In genomic region chr11:44559207-44559943, GRCh38 we compare ENCODE assay signal across 8 cellular contexts. TPM values are rescaled to one million over a fixed set of nuclear protein-coding genes. Genes with fewer than 3 reads are reported as not detected.
DNase-seq lines count a peak whose midpoint lies in the region; ATAC-seq lines count a peak whose summit lies in the region.

No MANE protein-coding gene starts in this region.

- in situ Hi-C loops in KBM-7 (cut with MboI; ENCODE audit: low pct_unique_long_range_greater_than_20kb, low sequenced_read_pairs): no loop called here

- ATAC-seq in GM19463 (IDR thresholded peaks at IDR 0.05; ENCODE audit: unreplicated experiment) (peak; percentile 80), HG03439 (IDR thresholded peaks at IDR 0.05; ENCODE audit: unreplicated experiment) (peak; percentile 62)

- no peaks in the 10 kb centered on the region for H3K36me3 Mint-ChIP-seq in activated CD4-positive, alpha-beta memory T cell treated with anti-CD3 and anti-CD28 coated beads, Interleukin-2, amount 10 ng/mL, durations not matched to agents 7 days and 5 days (ENCODE audit: low read depth)

- POLR2A ChIA-PET in activated CD4-positive, alpha-beta memory T cell treated with anti-CD3 and anti-CD28 coated beads, Interleukin-2, amount 10 ng/mL, durations not matched to agents 7 days and 5 days (lab: Charles Lee): interaction anchor here (0.8 to 3.6 kb wide), 12 partner anchors 9 to 58 kb away, joined by 3 to 28 read pairs (median 3); no protein-coding TSS in a partner anchor

- DNase-seq in EH (ENCODE audit: low read depth) (peak; percentile 29), epidermal melanocyte (ENCODE audit: insufficient read length, low spot score) (no peak), NCI-H2227 (lab: John Stamatoyannopoulos, UW; ENCODE audit: unreplicated experiment) (no peak), activated gamma-delta T cell (lab: John Stamatoyannopoulos, UW) (no peak), KBM-7 (no peak)
- DNase-seq in activated CD4-positive, alpha-beta memory T cell treated with anti-CD3 and anti-CD28 coated beads, Interleukin-2, amount 10 ng/mL, durations not matched to agents 7 days and 5 days: peak; percentile 73

- no peaks in the 10 kb centered on the region for H3K9me3 Mint-ChIP-seq in activated CD4-positive, alpha-beta memory T cell treated with anti-CD3 and anti-CD28 coated beads, Interleukin-2, amount 10 ng/mL, durations not matched to agents 7 days and 5 days

- H3K4me1 Mint-ChIP-seq in activated CD4-positive, alpha-beta memory T cell treated with anti-CD3 and anti-CD28 coated beads, Interleukin-2, amount 10 ng/mL, durations not matched to agents 7 days and 5 days: peaks cover 35% of the 10 kb centered on the region

- H3K4me3 Mint-ChIP-seq in activated CD4-positive, alpha-beta memory T cell treated with anti-CD3 and anti-CD28 coated beads, Interleukin-2, amount 10 ng/mL, durations not matched to agents 7 days and 5 days: peak overlapping the region; percentile 17

- H3K27ac Mint-ChIP-seq in activated CD4-positive, alpha-beta memory T cell treated with anti-CD3 and anti-CD28 coated beads, Interleukin-2, amount 10 ng/mL, durations not matched to agents 7 days and 5 days: peak overlapping the region; percentile 73

- CTCF ChIA-PET in activated CD4-positive, alpha-beta memory T cell treated with anti-CD3 and anti-CD28 coated beads, Interleukin-2, amount 10 ng/mL, durations not matched to agents 7 days and 5 days (lab: Charles Lee): interaction anchor here (0.7 to 10.5 kb wide), 21 partner anchors 8 to 1212 kb away, joined by 3 to 425 read pairs (median 4); no protein-coding TSS in a partner anchor

- no peaks in the 10 kb centered on the region for H3K27me3 Mint-ChIP-seq in activated CD4-positive, alpha-beta memory T cell treated with anti-CD3 and anti-CD28 coated beads, Interleukin-2, amount 10 ng/mL, durations not matched to agents 7 days and 5 days

RNA-seq across cellular contexts. Expression of gene CD82, which starts 6.1 kb away (rescaled TPM):
- total RNA-seq in activated CD4-positive, alpha-beta memory T cell treated with anti-CD3 and anti-CD28 coated beads, Interleukin-2, amount 10 ng/mL, durations not matched to agents 7 days and 5 days: 100 to 1,000 TPM; 193 to 208 TPM

Comparison
In these comparisons a context has a peak if more than half of its experiments do, and no peak if none do; other contexts are left out.
1. DNase-seq: peak in EH (single experiment) and activated CD4-positive, alpha-beta memory T cell treated with anti-CD3 and anti-CD28 coated beads, Interleukin-2, amount 10 ng/mL, durations not matched to agents 7 days and 5 days (single experiment); none in epidermal melanocyte (single experiment), NCI-H2227 (single experiment), activated gamma-delta T cell (single experiment) and KBM-7 (single experiment).